In genomic region chr19:2978467-2978767, GRCh38 we compare ENCODE assay signal across 1 cellular context.
TF ChIP-seq lines count a peak whose summit lies in the region.

No MANE protein-coding gene starts in this region.

TF ChIP-seq in HCT116, 20 proteins besides CTCF, POLR2A, EP300 and RAD21 (continued from another document):
- TF ChIP-seq REST (IDR thresholded peaks at IDR 0.05; ENCODE audit: low read depth) (no peak), EGR1 (IDR thresholded peaks at IDR 0.05; ENCODE audit: low read depth) (no peak), POLR2AphosphoS5 (IDR thresholded peaks at IDR 0.05; ENCODE audit: low read depth, low read length) (no peak)
TF ChIP-seq in HCT116: peak in this region for 0.
